8 cellular contexts compared by ENCODE assay signal in genomic region chr3:39407259-39407629, GRCh38. TPM values are rescaled to one million over a fixed set of nuclear protein-coding genes. Genes with fewer than 3 reads are reported as not detected.
DNase-seq lines count a peak whose midpoint lies in the region; ATAC-seq and TF ChIP-seq lines count a peak whose summit lies in the region.

No MANE protein-coding gene starts in this region.

- no peaks in the 10 kb centered on the region for H3K9me3 Mint-ChIP-seq in activated T-cell treated with anti-CD3 and anti-CD28 coated beads, Interleukin-2, amount 50 U/mL, for 4 hours

- no peak for TF ChIP-seq EP300 in transverse colon (IDR thresholded peaks at IDR 0.05; ENCODE audit: low read depth)

- peak overlapping the region; percentile 90 for H3K4me3 ChIP-seq in astrocyte of the cerebellum (ENCODE audit: low read depth, low read length)
- H3K4me3 ChIP-seq in right lobe of liver = peak overlapping the region; percentile 74 to 96 (median 87)
- peak overlapping the region; percentile 59 to 78 (median 74) for H3K4me3 ChIP-seq in transverse colon

- peaks cover 0 to 14% (median 3%) of the 10 kb centered on the region in 4 donors for H3K4me1 ChIP-seq in right lobe of liver
- H3K4me1 ChIP-seq in transverse colon = peaks cover 6 to 41% (median 21%) of the 10 kb centered on the region in 4 donors

- H3K36me3 ChIP-seq in right lobe of liver (peaks cover 0 to 42% (median 17%) of the 10 kb centered on the region in 4 donors), transverse colon (peaks cover 0 to 31% (median 15%) of the 10 kb centered on the region in 4 donors)

- H3K4me1 Mint-ChIP-seq in activated T-cell treated with anti-CD3 and anti-CD28 coated beads, Interleukin-2, amount 50 U/mL, for 4 hours (ENCODE audit: low read depth) = peaks cover 41% of the 10 kb centered on the region

- no peak for ATAC-seq in activated T-cell treated with anti-CD3 and anti-CD28 coated beads, Interleukin-2, amount 50 U/mL, for 4 hours
- ATAC-seq in right lobe of liver = no peak

- peak overlapping the region; percentile 88 for H3K4me3 Mint-ChIP-seq in activated T-cell treated with anti-CD3 and anti-CD28 coated beads, Interleukin-2, amount 50 U/mL, for 4 hours

- H3K36me3 Mint-ChIP-seq in activated T-cell treated with anti-CD3 and anti-CD28 coated beads, Interleukin-2, amount 50 U/mL, for 4 hours (ENCODE audit: insufficient read depth) = peaks cover 46% of the 10 kb centered on the region

- DNase-seq in activated T-cell treated with anti-CD3 and anti-CD28 coated beads, Interleukin-2, amount 50 U/mL, for 4 hours = no peak
- no peak for DNase-seq in activated T-cell treated with anti-CD3 and anti-CD28 coated beads, Interleukin-2, amount 50 U/mL, for 1 hour
- DNase-seq in astrocyte of the cerebellum (ENCODE audit: low read depth) = no peak
- no peak for DNase-seq in right lobe of liver
- DNase-seq in transverse colon = no peak
- no peak for DNase-seq in stimulated activated CD4-positive, alpha-beta T cell treated with anti-CD3 and anti-CD28 coated beads, Interleukin-1b, Interleukin-23, amount 100 ng/mL, for 48 hours
- no peak for DNase-seq in cerebellum (ENCODE audit: low spot score)
- DNase-seq in hepatic stellate cell (ENCODE audit: low spot score) = no peak

- no peaks in the 10 kb centered on the region for H3K27me3 ChIP-seq in right lobe of liver
- H3K27me3 ChIP-seq in transverse colon = no peaks in the 10 kb centered on the region

- in situ Hi-C loops in astrocyte of the cerebellum (cut with HindIII; ENCODE audit: low sequenced_read_pairs) (no loop called here), transverse colon (cut with MboI; ENCODE audit: low pct_ligation_motif_present in 1 of 4, low pct_unique_long_range_greater_than_20kb in 1 of 4, low sequenced_read_pairs in 3 of 4) (loop anchor here in 1 of 4 donors (25.0 kb wide), 1 partner anchor 905 kb away; the partner anchor contains the start of gene EIF1B)

- TF ChIP-seq POLR2A in right lobe of liver (IDR thresholded peaks at IDR 0.05) = no peak
- TF ChIP-seq POLR2A in transverse colon (IDR thresholded peaks at IDR 0.05) = no peak

- peak overlapping the region; percentile 67 to 78 (median 72) for H3K27ac ChIP-seq in right lobe of liver
- peak overlapping the region; percentile 82 to 92 (median 89) for H3K27ac ChIP-seq in transverse colon

- WGBS in right lobe of liver (ENCODE audit: insufficient coverage, low coverage, low lambda C conversion rate, missing lambda C conversion rate) = 4% methylated on average over 9 of the region's 9 CpGs
- WGBS in transverse colon (ENCODE audit: low coverage in 1 of 2), 2 donors = 2 to 3% methylated on average over 9 of the region's 9 CpGs

- H3K27me3 Mint-ChIP-seq in activated T-cell treated with anti-CD3 and anti-CD28 coated beads, Interleukin-2, amount 50 U/mL, for 4 hours (ENCODE audit: low read depth) = no peaks in the 10 kb centered on the region

- H3K9me3 ChIP-seq in right lobe of liver (no peaks in the 10 kb centered on the region), transverse colon (no peaks in the 10 kb centered on the region)

- intact Hi-C loops in right lobe of liver (cut with DNase I) (no loop called here), transverse colon (cut with DNase I; ENCODE audit: low total_unique reads) (loop anchor here (2.0 kb wide), 1 partner anchor 24 kb away; the partner anchor contains the start of gene SLC25A38)

- TF ChIP-seq CTCF in astrocyte of the cerebellum (IDR thresholded peaks at IDR 0.05; ENCODE audit: low read depth, low read length, missing control alignments) (no peak), right lobe of liver (IDR thresholded peaks at IDR 0.05) (no peak), transverse colon (IDR thresholded peaks at IDR 0.05) (no peak)

RNA-seq across cellular contexts. Expression of gene RPSA, which starts 0.7 kb away (rescaled TPM):
- 1,000 to 10,000 TPM; 2,416 to 2,801 (median 2,677) TPM for total RNA-seq in activated T-cell treated with anti-CD3 and anti-CD28 coated beads, Interleukin-2, amount 50 U/mL, for 4 hours
- total RNA-seq in right lobe of liver = 100 to 1,000 TPM; 209 to 448 (median 268) TPM
- total RNA-seq in transverse colon = 1,000 to 10,000 TPM in 1 of 4 donors, 100 to 1,000 TPM in 3; 460 to 1,003 (median 843) TPM
- 731 TPM for total RNA-seq in cerebellum

RNA-seq across cellular contexts. Expression of gene SLC25A38, which starts 24.1 kb away (rescaled TPM):
- 10 to 100 TPM; 64.7 to 69.1 (median 65.3) TPM for total RNA-seq in activated T-cell treated with anti-CD3 and anti-CD28 coated beads, Interleukin-2, amount 50 U/mL, for 4 hours
- 10 to 100 TPM; 20.9 to 36.7 (median 23.6) TPM for total RNA-seq in right lobe of liver
- 10 to 100 TPM; 10.5 to 61.7 (median 40.4) TPM for total RNA-seq in transverse colon
- total RNA-seq in cerebellum = 11.4 TPM
